In the genomic region with DNA sequence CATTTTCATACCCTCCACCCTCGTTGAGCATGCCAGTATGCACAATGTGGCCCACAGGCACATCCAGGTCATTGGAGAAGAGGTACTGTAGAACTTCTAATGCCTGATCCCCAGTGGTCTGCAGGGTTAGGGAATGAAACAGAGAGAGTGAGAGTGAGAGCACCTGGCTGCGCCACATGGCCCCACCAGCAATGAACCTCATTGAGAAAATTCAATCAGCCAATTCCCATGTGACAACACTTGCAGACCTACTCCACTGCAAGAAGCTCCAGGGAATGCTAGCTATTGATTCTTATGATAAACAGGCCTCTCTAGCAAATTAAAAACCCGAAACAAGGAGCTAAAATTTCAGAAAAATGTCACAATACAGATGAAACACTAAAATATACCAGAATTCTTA, we compare ENCODE assay signal across 1 cellular context. TPM values are rescaled to one million over a fixed set of nuclear protein-coding genes. Genes with fewer than 3 reads are reported as not detected.
"Had no signal": no experiment of that assay in that cellular context is flagged by ENCODE, and none has a peak within 500 bp of the region (broad histone marks: within the 10 kb centered on the region; RNA-seq: fewer than 3 reads in every experiment).

No MANE protein-coding gene starts in this region.

RNA-seq across cellular contexts. Expression of gene NPIPB15, which starts 38.6 kb away (rescaled TPM):
- total RNA-seq: G401 had no signal
